Comparison of ENCODE assay signal across 20 cellular contexts in genomic region chr1:168861421-168862023, GRCh38.
DNase-seq lines count a peak whose midpoint lies in the region; ATAC-seq, FAIRE-seq and TF ChIP-seq lines count a peak whose summit lies in the region.
"Had no signal": no experiment of that assay in that cellular context is flagged by ENCODE, and none has a peak within 500 bp of the region (broad histone marks: within the 10 kb centered on the region; RNA-seq: fewer than 3 reads in every experiment).

No MANE protein-coding gene starts in this region.

- H3K4me3 ChIP-seq in PC-3 (ENCODE audit: low read length) = no peak overlapping the region
- no peak overlapping the region for H3K4me3 ChIP-seq in pancreas
- H3K4me3 ChIP-seq: GM23338 had no signal

- intact Hi-C loops in PC-3 (cut with micrococcal nuclease) (loop anchor here (1.0 to 5.0 kb wide), 10 partner anchors 17 to 254 kb away; partner anchors contain the start of gene ATP1B1), left colon (cut with DNase I, micrococcal nuclease) (no loop called here), pancreas (cut with DNase I) (no loop called here), cardiac septum (cut with DNase I) (no loop called here)

- no peak for FAIRE-seq in pancreas (lab: Jason Lieb, UNC)
- FAIRE-seq: GM19239 had no signal

- H3F3A ChIP-seq in PC-3 (ENCODE audit: low read length, unreplicated experiment) = no peaks in the 10 kb centered on the region

- no peaks in the 10 kb centered on the region for H4K20me1 ChIP-seq in PC-3 (ENCODE audit: low read length)

- DNase-seq in HT-29 (ENCODE audit: low spot score) (peak; percentile 55), PC-3 (peak; percentile 92), left colon (no peak), pancreas (no peak), cardiac septum (ENCODE audit: low spot score) (no peak)
- no peak for DNase-seq in effector CD8-positive, alpha-beta T cell (lab: John Stamatoyannopoulos, UW)
- DNase-seq: AML-193, DMS 273 treated with DMSO at 0.1 percent for 48 hours, DND-41, KBM-7, NCI-H1436, NCI-H2029, Right ventricle myocardium superior, SK-N-SH, T-cell had no signal

- H3K36me3 ChIP-seq in PC-3 (ENCODE audit: low read depth, low read length) = no peaks in the 10 kb centered on the region
- H3K36me3 ChIP-seq in pancreas = no peaks in the 10 kb centered on the region

- H3K79me2 ChIP-seq in PC-3 (ENCODE audit: low read length) = no peaks in the 10 kb centered on the region

- H3K9me2 ChIP-seq in PC-3 (replicated peaks; ENCODE audit: low read length) = no peaks in the 10 kb centered on the region
- H3K9me2 ChIP-seq: SK-N-SH had no signal

- TF ChIP-seq CTCF in PC-3 (conservative IDR thresholded peaks at IDR 0.05; ENCODE audit: low read depth, low read length) = no peak
- TF ChIP-seq CTCF in pancreas (IDR thresholded peaks at IDR 0.05) = no peak

- POLR2A ChIA-PET in PC-3 (lab: Charles Lee; ENCODE audit: unreplicated experiment) = interaction anchor here (0.7 to 0.8 kb wide), 2 partner anchors 59 to 209 kb away, joined by 3 read pairs; no protein-coding TSS in a partner anchor

- no peaks in the 10 kb centered on the region for H3K27me3 ChIP-seq in PC-3 (ENCODE audit: low read length)
- no peaks in the 10 kb centered on the region for H3K27me3 ChIP-seq in pancreas

- ATAC-seq in PC-3 = peak; percentile 95
- ATAC-seq in left colon = peak; percentile 89
- peak; percentile 20 to 62 (median 54) for ATAC-seq in pancreas
- ATAC-seq in GM18868 (IDR thresholded peaks at IDR 0.05; ENCODE audit: unreplicated experiment) = no peak
- no peak for ATAC-seq in GM19035 (IDR thresholded peaks at IDR 0.05; ENCODE audit: unreplicated experiment)
- ATAC-seq: GM23338, HCT116, T-cell had no signal

- no peak overlapping the region for H2AFZ ChIP-seq in PC-3 (ENCODE audit: low read length)
- H2AFZ ChIP-seq: GM23338 had no signal

- BruUV-seq in PC-3 (replicated peaks; lab: Mats Ljungman, UMichigan) = no TSS peak

- CTCF ChIA-PET in PC-3 (lab: Charles Lee) = interaction anchor here (0.6 to 1.0 kb wide), 3 partner anchors 46 to 258 kb away, joined by 3 to 4 read pairs (median 4); no protein-coding TSS in a partner anchor

- H3K4me1 ChIP-seq in PC-3 (ENCODE audit: insufficient read depth, low read length) (peaks cover 24% of the 10 kb centered on the region), pancreas (peaks cover 0 to 8% (median 0%) of the 10 kb centered on the region in 3 donors)

- H3K27ac ChIP-seq in PC-3 (ENCODE audit: low read length) (peak overlapping the region; percentile 79), pancreas (no peak overlapping the region)

- H3K9me3 ChIP-seq in PC-3 (ENCODE audit: low read length) (peaks cover 4% of the 10 kb centered on the region; the same call in 1 of the 2 replicates), pancreas (no peaks in the 10 kb centered on the region)
- H3K9me3 ChIP-seq: SK-N-SH had no signal

- peak overlapping the region; percentile 40 for H3K9ac ChIP-seq in PC-3 (ENCODE audit: low read length)
- H3K9ac ChIP-seq: SK-N-SH had no signal

- peak overlapping the region; percentile 49 for H3K4me2 ChIP-seq in PC-3 (ENCODE audit: low read length)
- H3K4me2 ChIP-seq: GM23338, SK-N-SH had no signal

Comparison
In these comparisons a context has a peak if more than half of its experiments do, and no peak if none do; other contexts are left out.
1. DNase-seq: peak in HT-29 (single experiment) and PC-3 (single experiment); none in left colon (0 of 2), pancreas (0 of 6), effector CD8-positive, alpha-beta T cell (single experiment) and cardiac septum (single experiment).
2. ATAC-seq: peak in PC-3 (single experiment), left colon (single experiment) and pancreas (4 of 4); none in GM18868 (single experiment) and GM19035 (single experiment).